Comparison of ENCODE assay signal across 8 cellular contexts in the genomic region with DNA sequence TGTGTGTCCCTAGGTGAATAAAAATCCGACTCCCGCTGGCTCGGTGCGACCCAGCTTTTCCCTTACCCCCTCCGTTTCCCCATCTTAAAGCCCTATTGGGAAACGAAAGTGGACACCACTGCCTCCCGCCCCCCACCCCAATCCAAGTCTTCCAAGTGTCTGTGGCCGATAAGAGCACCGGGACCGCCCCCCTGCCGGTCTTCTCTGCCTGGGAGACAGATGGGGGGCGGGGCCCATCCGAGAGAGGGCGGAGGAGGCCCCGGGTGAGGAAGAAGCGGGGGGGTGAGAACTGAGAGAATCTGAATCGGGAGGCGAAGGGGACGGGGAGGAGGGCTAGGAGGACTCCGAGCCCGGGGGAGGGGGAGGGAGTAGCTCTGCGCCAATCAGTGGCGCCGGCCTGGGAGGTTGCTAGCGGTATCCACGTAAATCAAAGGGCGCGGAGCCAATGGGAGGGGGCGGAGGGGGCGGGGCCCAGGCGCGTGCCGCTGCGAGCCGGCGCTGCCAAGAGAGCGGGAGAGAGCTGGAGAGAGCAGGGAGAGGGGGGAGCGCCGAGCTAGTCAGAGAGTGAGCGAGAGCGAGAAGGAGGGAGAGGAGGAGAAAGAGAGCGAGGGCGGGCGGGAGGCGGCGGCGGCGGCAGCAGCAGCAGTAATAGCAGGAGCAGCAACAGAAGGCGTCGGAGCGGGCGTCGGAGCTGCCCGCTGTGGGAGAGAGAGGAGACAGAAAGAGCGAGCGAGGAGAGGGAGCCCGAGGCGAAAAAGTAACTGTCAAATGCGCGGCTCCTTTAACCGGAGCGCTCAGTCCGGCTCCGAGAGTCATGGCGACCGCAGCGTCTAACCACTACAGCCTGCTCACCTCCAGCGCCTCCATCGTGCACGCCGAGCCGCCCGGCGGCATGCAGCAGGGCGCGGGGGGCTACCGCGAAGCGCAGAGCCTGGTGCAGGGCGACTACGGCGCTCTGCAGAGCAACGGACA. TPM values are rescaled to one million over a fixed set of nuclear protein-coding genes. Genes with fewer than 3 reads are reported as not detected.
DNase-seq lines count a peak whose midpoint lies in the region; ATAC-seq and TF ChIP-seq lines count a peak whose summit lies in the region.

A gene (plus strand): TSS at position 515 of the 972 bp plus-strand sequence. CDS start 300 bp downstream, at position 815.

- H4K20me1 ChIP-seq in BLaER1, result peaks cover 91% of the 10 kb centered on the region

- H3K36me3 ChIP-seq in BLaER1, result no peaks in the 10 kb centered on the region

- ATAC-seq in GM19395 (IDR thresholded peaks at IDR 0.05; ENCODE audit: unreplicated experiment), result peak; percentile 66
- ATAC-seq in HG03469 (IDR thresholded peaks at IDR 0.05; ENCODE audit: unreplicated experiment), result peak; percentile 75

- H3K27me3 ChIP-seq in BLaER1 (peaks cover 100% of the 10 kb centered on the region), mononuclear cell (ENCODE audit: insufficient read depth, low read length) (peaks cover 88% of the 10 kb centered on the region)

- peak within 1 kb of the TSS; percentile 90 for H3K4me2 ChIP-seq in BLaER1

- H3K4me3 ChIP-seq in BLaER1 (peak within 1 kb of the TSS; percentile 64), epithelial cell of esophagus (ENCODE audit: low read length) (peak within 1 kb of the TSS; percentile 31), mononuclear cell (ENCODE audit: low read length) (peak within 1 kb of the TSS; percentile 22)

- H3K9me3 ChIP-seq in BLaER1, result peaks cover 9% of the 10 kb centered on the region; the same call in 1 of the 2 replicates
- no peaks in the 10 kb centered on the region for H3K9me3 ChIP-seq in mononuclear cell (ENCODE audit: low read depth, low read length)

- no peak within 1 kb of the TSS for H3K27ac ChIP-seq in BLaER1

- H3K9ac ChIP-seq in BLaER1, result no peak within 1 kb of the TSS

- DNase-seq in NCI-H526 (lab: John Stamatoyannopoulos, UW) (peak; percentile 96 to 99), epithelial cell of esophagus (ENCODE audit: low read depth) (peak; percentile 76)
- DNase-seq in activated CD8-positive, alpha-beta memory T cell treated with anti-CD3 and anti-CD28 coated beads, Interleukin-2, amount 50 U/mL, for 4 hours, result peak; percentile 62
- peak; percentile 22 to 27 for DNase-seq in stimulated activated CD8-positive, alpha-beta memory T cell treated with anti-CD3 and anti-CD28 coated beads, Interleukin-4, amount 100 ng/mL, for 4 hours (ENCODE audit: low read depth in 2 of 2, low spot score in 1 of 2)

- peaks cover 17% of the 10 kb centered on the region for H3K4me1 ChIP-seq in BLaER1
- H3K4me1 ChIP-seq in mononuclear cell (ENCODE audit: insufficient read depth, low read length), result peaks cover 43% of the 10 kb centered on the region

- no peak for TF ChIP-seq CTCF in epithelial cell of esophagus (IDR thresholded peaks at IDR 0.05; ENCODE audit: insufficient read depth, low read depth, low read length, missing control alignments)

RNA-seq across cellular contexts. Expression of the gene that starts here (rescaled TPM):
- under 0.01 TPM for total RNA-seq in mononuclear cell

Comparison
In these comparisons a context has a peak if more than half of its experiments do, and no peak if none do; other contexts are left out.
1. DNase-seq: peak in every context shown above with its lines; median percentile 98 in NCI-H526; 76 in epithelial cell of esophagus; 62 in activated CD8-positive, alpha-beta memory T cell treated with anti-CD3 and anti-CD28 coated beads, Interleukin-2, amount 50 U/mL, for 4 hours; 24 in stimulated activated CD8-positive, alpha-beta memory T cell treated with anti-CD3 and anti-CD28 coated beads, Interleukin-4, amount 100 ng/mL, for 4 hours.